Comparison of ENCODE assay signal across 1 cellular context in the genomic region with DNA sequence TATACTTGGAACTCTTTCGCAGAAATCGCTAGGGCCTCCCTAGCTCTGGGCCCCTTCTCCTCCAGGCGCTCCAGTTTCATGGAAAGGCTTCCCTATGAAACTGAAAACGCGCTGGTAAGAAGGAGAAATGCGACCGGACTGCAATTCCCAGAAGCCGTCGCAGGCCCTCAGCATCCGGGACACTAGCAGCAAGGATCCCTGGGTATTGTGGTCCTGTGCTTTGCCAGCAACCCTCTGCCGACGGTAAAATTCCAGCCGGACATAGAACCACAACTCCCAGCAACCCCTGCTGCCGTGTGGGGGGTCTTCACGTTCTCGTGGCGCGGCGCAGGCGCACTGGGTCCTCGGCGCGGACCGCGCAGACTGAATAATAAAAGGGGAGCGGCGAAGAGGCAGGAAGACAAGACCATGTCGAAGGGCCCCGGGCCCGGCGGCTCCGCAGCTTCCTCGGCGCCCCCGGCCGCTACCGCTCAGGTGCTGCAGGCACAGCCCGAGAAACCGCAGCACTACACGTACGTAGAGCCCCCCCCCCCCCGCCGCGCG.
TF ChIP-seq lines count a peak whose summit lies in the region.

Gene UNK (plus strand): TSS at position 334 of the 543 bp plus-strand sequence. CDS start 75 bp downstream, at position 409.

TF ChIP-seq in liver, 16 proteins besides CTCF, POLR2A, EP300 and RAD21 (continued from another document):
- TF ChIP-seq, protein P1, sequence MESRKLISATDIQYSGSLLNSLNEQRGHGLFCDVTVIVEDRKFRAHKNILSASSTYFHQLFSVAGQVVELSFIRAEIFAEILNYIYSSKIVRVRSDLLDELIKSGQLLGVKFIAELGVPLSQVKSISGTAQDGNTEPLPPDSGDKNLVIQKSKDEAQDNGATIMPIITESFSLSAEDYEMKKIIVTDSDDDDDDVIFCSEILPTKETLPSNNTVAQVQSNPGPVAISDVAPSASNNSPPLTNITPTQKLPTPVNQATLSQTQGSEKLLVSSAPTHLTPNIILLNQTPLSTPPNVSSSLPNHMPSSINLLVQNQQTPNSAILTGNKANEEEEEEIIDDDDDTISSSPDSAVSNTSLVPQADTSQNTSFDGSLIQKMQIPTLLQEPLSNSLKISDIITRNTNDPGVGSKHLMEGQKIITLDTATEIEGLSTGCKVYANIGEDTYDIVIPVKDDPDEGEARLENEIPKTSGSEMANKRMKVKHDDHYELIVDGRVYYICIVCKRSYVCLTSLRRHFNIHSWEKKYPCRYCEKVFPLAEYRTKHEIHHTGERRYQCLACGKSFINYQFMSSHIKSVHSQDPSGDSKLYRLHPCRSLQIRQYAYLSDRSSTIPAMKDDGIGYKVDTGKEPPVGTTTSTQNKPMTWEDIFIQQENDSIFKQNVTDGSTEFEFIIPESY (IDR thresholded peaks at IDR 0.05), result peak; percentile 88
- TF ChIP-seq HNF4G (IDR thresholded peaks at IDR 0.05) (no peak), MAX (IDR thresholded peaks at IDR 0.05) (peak; percentile 40), NR2F2 (IDR thresholded peaks at IDR 0.05) (no peak), YY1 (IDR thresholded peaks at IDR 0.05) (peak; percentile 81), JUND (IDR thresholded peaks at IDR 0.05) (no peak), GABPA (IDR thresholded peaks at IDR 0.05 in 1 of 2, conservative IDR thresholded peaks at IDR 0.05 in 1 of 2) (peak in 1 of 2 donors; percentile 64)
- TF ChIP-seq, protein P2, sequence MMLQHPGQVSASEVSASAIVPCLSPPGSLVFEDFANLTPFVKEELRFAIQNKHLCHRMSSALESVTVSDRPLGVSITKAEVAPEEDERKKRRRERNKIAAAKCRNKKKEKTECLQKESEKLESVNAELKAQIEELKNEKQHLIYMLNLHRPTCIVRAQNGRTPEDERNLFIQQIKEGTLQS (IDR thresholded peaks at IDR 0.05), result no peak
- TF ChIP-seq, protein P3, sequence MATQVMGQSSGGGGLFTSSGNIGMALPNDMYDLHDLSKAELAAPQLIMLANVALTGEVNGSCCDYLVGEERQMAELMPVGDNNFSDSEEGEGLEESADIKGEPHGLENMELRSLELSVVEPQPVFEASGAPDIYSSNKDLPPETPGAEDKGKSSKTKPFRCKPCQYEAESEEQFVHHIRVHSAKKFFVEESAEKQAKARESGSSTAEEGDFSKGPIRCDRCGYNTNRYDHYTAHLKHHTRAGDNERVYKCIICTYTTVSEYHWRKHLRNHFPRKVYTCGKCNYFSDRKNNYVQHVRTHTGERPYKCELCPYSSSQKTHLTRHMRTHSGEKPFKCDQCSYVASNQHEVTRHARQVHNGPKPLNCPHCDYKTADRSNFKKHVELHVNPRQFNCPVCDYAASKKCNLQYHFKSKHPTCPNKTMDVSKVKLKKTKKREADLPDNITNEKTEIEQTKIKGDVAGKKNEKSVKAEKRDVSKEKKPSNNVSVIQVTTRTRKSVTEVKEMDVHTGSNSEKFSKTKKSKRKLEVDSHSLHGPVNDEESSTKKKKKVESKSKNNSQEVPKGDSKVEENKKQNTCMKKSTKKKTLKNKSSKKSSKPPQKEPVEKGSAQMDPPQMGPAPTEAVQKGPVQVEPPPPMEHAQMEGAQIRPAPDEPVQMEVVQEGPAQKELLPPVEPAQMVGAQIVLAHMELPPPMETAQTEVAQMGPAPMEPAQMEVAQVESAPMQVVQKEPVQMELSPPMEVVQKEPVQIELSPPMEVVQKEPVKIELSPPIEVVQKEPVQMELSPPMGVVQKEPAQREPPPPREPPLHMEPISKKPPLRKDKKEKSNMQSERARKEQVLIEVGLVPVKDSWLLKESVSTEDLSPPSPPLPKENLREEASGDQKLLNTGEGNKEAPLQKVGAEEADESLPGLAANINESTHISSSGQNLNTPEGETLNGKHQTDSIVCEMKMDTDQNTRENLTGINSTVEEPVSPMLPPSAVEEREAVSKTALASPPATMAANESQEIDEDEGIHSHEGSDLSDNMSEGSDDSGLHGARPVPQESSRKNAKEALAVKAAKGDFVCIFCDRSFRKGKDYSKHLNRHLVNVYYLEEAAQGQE (IDR thresholded peaks at IDR 0.05), result peak; percentile 95
